Comparison of ENCODE assay signal across 8 cellular contexts in genomic region chr3:64223809-64224570, GRCh38. TPM values are rescaled to one million over a fixed set of nuclear protein-coding genes. Genes with fewer than 3 reads are reported as not detected.
DNase-seq lines count a peak whose midpoint lies in the region; ATAC-seq and TF ChIP-seq lines count a peak whose summit lies in the region.

No MANE protein-coding gene starts in this region.

- DNase-seq in Daoy (ENCODE audit: low read depth) (peak; percentile 56), globus pallidus (ENCODE audit: low spot score) (peak; percentile 75), NCI-H2029 treated with DMSO at 0.1 percent for 48 hours (lab: John Stamatoyannopoulos, UW) (no peak)

- H3K4me1 ChIP-seq in rectal smooth muscle tissue (ENCODE audit: control insufficient read depth, insufficient read depth, low read length) = peaks cover 66% of the 10 kb centered on the region

- ATAC-seq in SK-N-SH treated with all-trans-retinoic acid at 6 μM for 48 hours (peak; percentile 60), GM18511 (IDR thresholded peaks at IDR 0.05; ENCODE audit: unreplicated experiment) (no peak), GM18909 (IDR thresholded peaks at IDR 0.05; ENCODE audit: poor library complexity, unreplicated experiment) (no peak), GM18861 (IDR thresholded peaks at IDR 0.05; ENCODE audit: unreplicated experiment) (no peak)

- H3K9ac ChIP-seq in rectal smooth muscle tissue (ENCODE audit: low read length) = no peak overlapping the region

- peak overlapping the region; percentile 57 for H3K4me3 ChIP-seq in rectal smooth muscle tissue (ENCODE audit: low read length)

- H3K27ac ChIP-seq in rectal smooth muscle tissue (ENCODE audit: low read depth, low read length) = peak overlapping the region; percentile 78

- H3K36me3 ChIP-seq in rectal smooth muscle tissue (ENCODE audit: control insufficient read depth, insufficient read depth, low read length) = no peaks in the 10 kb centered on the region

- no peaks in the 10 kb centered on the region for H3K27me3 ChIP-seq in rectal smooth muscle tissue (ENCODE audit: control insufficient read depth, insufficient read depth, low read length)

TF ChIP-seq in SK-N-SH treated with all-trans-retinoic acid at 6 μM for 48 hours, 23 proteins besides CTCF, POLR2A, EP300 and RAD21:
- no peak for TF ChIP-seq SNAI2 (CRISPR knock-in tag; IDR thresholded peaks at IDR 0.05)
- TF ChIP-seq PPARA (CRISPR knock-in tag; IDR thresholded peaks at IDR 0.05; ENCODE audit: borderline replicate concordance) = no peak
- TF ChIP-seq TSHZ2 (CRISPR knock-in tag; IDR thresholded peaks at IDR 0.05) = no peak
- no peak for TF ChIP-seq ARNTL (CRISPR knock-in tag; IDR thresholded peaks at IDR 0.05; ENCODE audit: borderline replicate concordance, low read depth)
- no peak for TF ChIP-seq TCF4 (CRISPR knock-in tag; IDR thresholded peaks at IDR 0.05; ENCODE audit: borderline replicate concordance)
- TF ChIP-seq CSDC2 (CRISPR knock-in tag; IDR thresholded peaks at IDR 0.05) = no peak
- TF ChIP-seq ZFP30 (CRISPR knock-in tag; IDR thresholded peaks at IDR 0.05) = no peak
- no peak for TF ChIP-seq CSRNP3 (CRISPR knock-in tag; IDR thresholded peaks at IDR 0.05)
- TF ChIP-seq ZNF70 (CRISPR knock-in tag; IDR thresholded peaks at IDR 0.05) = no peak
- TF ChIP-seq BACH2 (CRISPR knock-in tag; IDR thresholded peaks at IDR 0.05; ENCODE audit: borderline replicate concordance) = no peak
- TF ChIP-seq OSR1 (CRISPR knock-in tag; IDR thresholded peaks at IDR 0.05) = no peak
TF ChIP-seq in SK-N-SH treated with all-trans-retinoic acid at 6 μM for 48 hours: peak in this region for 0.

RNA-seq across cellular contexts. Expression of gene PRICKLE2, which starts 1.3 kb away (rescaled TPM):
- total RNA-seq in Daoy (2014; rRNA removed; shearing (Covaris generic)) = 7.9 and 13.0 TPM in 2 replicates
